ENCODE assay signal across 29 cellular contexts in the genomic region with DNA sequence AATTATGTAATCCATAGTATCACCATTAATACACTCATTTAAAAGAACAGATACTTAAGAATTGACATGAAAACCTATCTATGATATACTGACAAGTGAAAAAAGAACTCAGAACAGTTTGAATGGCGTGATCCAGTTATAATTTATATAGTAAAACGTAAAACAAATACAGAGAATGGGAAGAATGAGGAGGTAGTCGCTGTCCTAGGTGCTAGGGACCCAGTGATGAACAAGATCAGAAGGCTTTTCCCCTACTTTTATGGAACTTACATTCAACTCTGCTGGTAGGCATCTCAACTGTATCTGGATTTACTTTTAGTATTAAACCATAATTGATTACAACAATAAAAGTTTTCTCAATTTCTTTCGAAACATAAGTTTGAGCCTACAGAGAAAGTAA.
DNase-seq lines count a peak whose midpoint lies in the region; ATAC-seq and TF ChIP-seq lines count a peak whose summit lies in the region.
"Had no signal": no experiment of that assay in that cellular context is flagged by ENCODE, and none has a peak within 500 bp of the region (broad histone marks: within the 10 kb centered on the region; RNA-seq: fewer than 3 reads in every experiment).

No MANE protein-coding gene starts in this region.

- H3K4me1 ChIP-seq in HAP-1 = no peaks in the 10 kb centered on the region

- DNase-seq in ELR (ENCODE audit: low read depth) (peak; percentile 7), Kasumi-1 (lab: John Stamatoyannopoulos, UW) (peak; percentile 11 to 52), choroid plexus epithelial cell (ENCODE audit: low read depth) (peak; percentile 22), left kidney (ENCODE audit: low read depth, low spot score) (peak; percentile 17), HAP-1 (ENCODE audit: low spot score in 2 of 2) (no peak), NCI-H82 treated with DMSO at 0.1 percent for 48 hours (lab: John Stamatoyannopoulos, UW; ENCODE audit: unreplicated experiment) (no peak)
- DNase-seq: activated CD4-positive, alpha-beta T cell treated with anti-CD3 and anti-CD28 coated beads for 36 hours; activated CD8-positive, alpha-beta memory T cell treated with anti-CD3 and anti-CD28 coated beads for 24 hours; activated effector memory CD4-positive, alpha-beta T cell treated with anti-CD3 and anti-CD28 coated beads, Interleukin-2, amount 50 U/mL, for 16 hours; activated naive CD8-positive, alpha-beta T cell treated with anti-CD3 and anti-CD28 coated beads, Interleukin-2, amount 10 ng/mL, durations not matched to agents 7 days and 5 days; activated T-cell treated with anti-CD3 and anti-CD28 coated beads, Interleukin-2, amount 50 U/mL, for 1 hour; C1 segment of cervical spinal cord; COR-L47; DMS53; dorsolateral prefrontal cortex; foreskin keratinocyte; GDM1; heart right ventricle; NCI-H1105; NCI-H187 treated with DMSO at 0.1 percent for 48 hours; NCI-H69; posterior cingulate gyrus; right cardiac atrium; stimulated activated CD4-positive, alpha-beta T cell treated with anti-CD3 and anti-CD28 coated beads, Interleukin-4, amount 100 ng/mL, for 24 hours; substantia nigra; upper lobe of left lung had no signal

- ATAC-seq in GM18868 (IDR thresholded peaks at IDR 0.05; ENCODE audit: unreplicated experiment) (no peak), HG03439 (IDR thresholded peaks at IDR 0.05; ENCODE audit: unreplicated experiment) (no peak)
- ATAC-seq: activated CD4-positive, alpha-beta T cell treated with anti-CD3 and anti-CD28 coated beads for 36 hours; foreskin keratinocyte; heart right ventricle; right cardiac atrium; stimulated activated memory B cell treated with anti-CD40 and anti-IgM and Interleukin-4, amounts not matched to agents 10 μg/mL and 1 μg/mL and 100 μg/mL, for 72 hours had no signal

- no peaks in the 10 kb centered on the region for H3K36me3 ChIP-seq in HAP-1 (replicated peaks)
- H3K36me3 ChIP-seq: heart right ventricle, upper lobe of left lung had no signal

- no peaks in the 10 kb centered on the region for H3K27me3 ChIP-seq in HAP-1 (ENCODE audit: low read depth)
- H3K27me3 ChIP-seq: dorsolateral prefrontal cortex, foreskin keratinocyte, heart right ventricle, upper lobe of left lung had no signal

- in situ Hi-C loops in HAP-1 (cut with MboI; ENCODE audit: low sequenced_read_pairs) = no loop called here

- H3K9me3 ChIP-seq in HAP-1 = no peaks in the 10 kb centered on the region
- H3K9me3 ChIP-seq: upper lobe of left lung had no signal

- no peak for TF ChIP-seq CTCF in choroid plexus epithelial cell (conservative IDR thresholded peaks at IDR 0.05; ENCODE audit: low read depth, low read length)

- H3K4me3 ChIP-seq in choroid plexus epithelial cell (ENCODE audit: low read depth, low read length) (no peak overlapping the region), HAP-1 (no peak overlapping the region)
- H3K4me3 ChIP-seq: dorsolateral prefrontal cortex, heart right ventricle, upper lobe of left lung had no signal

Comparison
In these comparisons a context has a peak if more than half of its experiments do, and no peak if none do; other contexts are left out.
1. DNase-seq: peak in ELR (single experiment), Kasumi-1 (2 of 2), choroid plexus epithelial cell (single experiment) and left kidney (single experiment); none in HAP-1 (0 of 2) and NCI-H82 treated with DMSO at 0.1 percent for 48 hours (single experiment).